Comparison of ENCODE assay signal across 8 cellular contexts in genomic region chr7:55018361-55019328, GRCh38. TPM values are rescaled to one million over a fixed set of nuclear protein-coding genes. Genes with fewer than 3 reads are reported as not detected.
A peak's percentile ranks its signal among the peaks of the same experiment; 100 is the strongest.
DNase-seq lines count a peak whose midpoint lies in the region.

Gene EGFR, plus strand, starts transcription at chr7:55019017. Its CDS starts 261 bp downstream, at chr7:55019278.

- H3K36me3 ChIP-seq in skeletal muscle satellite cell (ENCODE audit: insufficient read depth, low read length): peaks cover 2% of the 10 kb centered on the region

- H3K4me1 ChIP-seq in skeletal muscle satellite cell (ENCODE audit: control insufficient read depth, insufficient read depth, low read length): peaks cover 39% of the 10 kb centered on the region

- peak within 1 kb of the TSS; percentile 90 for H3K4me3 ChIP-seq in skeletal muscle satellite cell (ENCODE audit: low read length)

- peak within 1 kb of the TSS; percentile 89 for H3K4me2 ChIP-seq in skeletal muscle satellite cell (ENCODE audit: low read length)

- no peaks in the 10 kb centered on the region for H3K27me3 ChIP-seq in skeletal muscle satellite cell (ENCODE audit: control insufficient read depth, insufficient read depth, low read length)

- H3K9me3 ChIP-seq in skeletal muscle satellite cell (replicated peaks; ENCODE audit: low read length): no peaks in the 10 kb centered on the region

- peak within 1 kb of the TSS; percentile 96 for H3K9ac ChIP-seq in skeletal muscle satellite cell (ENCODE audit: low read depth, low read length)

- peak; percentile 88 for DNase-seq in ELR (ENCODE audit: low read depth)
- DNase-seq in NCI-H2029 treated with DMSO at 0.1 percent for 48 hours (lab: John Stamatoyannopoulos, UW): peak; percentile 18
- DNase-seq in cerebellum (ENCODE audit: low spot score): peak; percentile 24
- peak; percentile 80 for DNase-seq in iris pigment epithelial cell (ENCODE audit: low read depth)
- DNase-seq in superior temporal gyrus (ENCODE audit: extremely low spot score): no peak
- DNase-seq in activated CD4-positive, alpha-beta T cell treated with anti-CD3 and anti-CD28 coated beads for 48 hours: no peak
- no peak for DNase-seq in activated effector memory CD4-positive, alpha-beta T cell treated with Interleukin-2 at 50 U/mL for 16 hours

RNA-seq across cellular contexts. Expression of gene EGFR, which starts in this region (rescaled TPM):
- 46.9 TPM for total RNA-seq in cerebellum
- total RNA-seq in skeletal muscle satellite cell (2012; rRNA removed): 89.1 and 114 TPM in 2 replicates

Comparison
In these comparisons a context has a peak if more than half of its experiments do, and no peak if none do; other contexts are left out.
1. DNase-seq: peak in ELR (single experiment), NCI-H2029 treated with DMSO at 0.1 percent for 48 hours (single experiment), cerebellum (single experiment) and iris pigment epithelial cell (single experiment); none in superior temporal gyrus (single experiment), activated CD4-positive, alpha-beta T cell treated with anti-CD3 and anti-CD28 coated beads for 48 hours (single experiment) and activated effector memory CD4-positive, alpha-beta T cell treated with Interleukin-2 at 50 U/mL for 16 hours (single experiment).